1 cellular context compared by ENCODE assay signal in genomic region chr3:50617096-50617791, GRCh38.
A peak's percentile ranks its signal among the peaks of the same experiment; 100 is the strongest.
TF ChIP-seq lines count a peak whose summit lies in the region.

TSS of gene MAPKAPK3 (plus strand) at chr3:50617151. CDS start at chr3:50617566, 415 bp downstream.

TF ChIP-seq in HepG2, 621 proteins besides CTCF, POLR2A, EP300 and RAD21 (continued from another document and continues in another):
- TF ChIP-seq, protein P1, sequence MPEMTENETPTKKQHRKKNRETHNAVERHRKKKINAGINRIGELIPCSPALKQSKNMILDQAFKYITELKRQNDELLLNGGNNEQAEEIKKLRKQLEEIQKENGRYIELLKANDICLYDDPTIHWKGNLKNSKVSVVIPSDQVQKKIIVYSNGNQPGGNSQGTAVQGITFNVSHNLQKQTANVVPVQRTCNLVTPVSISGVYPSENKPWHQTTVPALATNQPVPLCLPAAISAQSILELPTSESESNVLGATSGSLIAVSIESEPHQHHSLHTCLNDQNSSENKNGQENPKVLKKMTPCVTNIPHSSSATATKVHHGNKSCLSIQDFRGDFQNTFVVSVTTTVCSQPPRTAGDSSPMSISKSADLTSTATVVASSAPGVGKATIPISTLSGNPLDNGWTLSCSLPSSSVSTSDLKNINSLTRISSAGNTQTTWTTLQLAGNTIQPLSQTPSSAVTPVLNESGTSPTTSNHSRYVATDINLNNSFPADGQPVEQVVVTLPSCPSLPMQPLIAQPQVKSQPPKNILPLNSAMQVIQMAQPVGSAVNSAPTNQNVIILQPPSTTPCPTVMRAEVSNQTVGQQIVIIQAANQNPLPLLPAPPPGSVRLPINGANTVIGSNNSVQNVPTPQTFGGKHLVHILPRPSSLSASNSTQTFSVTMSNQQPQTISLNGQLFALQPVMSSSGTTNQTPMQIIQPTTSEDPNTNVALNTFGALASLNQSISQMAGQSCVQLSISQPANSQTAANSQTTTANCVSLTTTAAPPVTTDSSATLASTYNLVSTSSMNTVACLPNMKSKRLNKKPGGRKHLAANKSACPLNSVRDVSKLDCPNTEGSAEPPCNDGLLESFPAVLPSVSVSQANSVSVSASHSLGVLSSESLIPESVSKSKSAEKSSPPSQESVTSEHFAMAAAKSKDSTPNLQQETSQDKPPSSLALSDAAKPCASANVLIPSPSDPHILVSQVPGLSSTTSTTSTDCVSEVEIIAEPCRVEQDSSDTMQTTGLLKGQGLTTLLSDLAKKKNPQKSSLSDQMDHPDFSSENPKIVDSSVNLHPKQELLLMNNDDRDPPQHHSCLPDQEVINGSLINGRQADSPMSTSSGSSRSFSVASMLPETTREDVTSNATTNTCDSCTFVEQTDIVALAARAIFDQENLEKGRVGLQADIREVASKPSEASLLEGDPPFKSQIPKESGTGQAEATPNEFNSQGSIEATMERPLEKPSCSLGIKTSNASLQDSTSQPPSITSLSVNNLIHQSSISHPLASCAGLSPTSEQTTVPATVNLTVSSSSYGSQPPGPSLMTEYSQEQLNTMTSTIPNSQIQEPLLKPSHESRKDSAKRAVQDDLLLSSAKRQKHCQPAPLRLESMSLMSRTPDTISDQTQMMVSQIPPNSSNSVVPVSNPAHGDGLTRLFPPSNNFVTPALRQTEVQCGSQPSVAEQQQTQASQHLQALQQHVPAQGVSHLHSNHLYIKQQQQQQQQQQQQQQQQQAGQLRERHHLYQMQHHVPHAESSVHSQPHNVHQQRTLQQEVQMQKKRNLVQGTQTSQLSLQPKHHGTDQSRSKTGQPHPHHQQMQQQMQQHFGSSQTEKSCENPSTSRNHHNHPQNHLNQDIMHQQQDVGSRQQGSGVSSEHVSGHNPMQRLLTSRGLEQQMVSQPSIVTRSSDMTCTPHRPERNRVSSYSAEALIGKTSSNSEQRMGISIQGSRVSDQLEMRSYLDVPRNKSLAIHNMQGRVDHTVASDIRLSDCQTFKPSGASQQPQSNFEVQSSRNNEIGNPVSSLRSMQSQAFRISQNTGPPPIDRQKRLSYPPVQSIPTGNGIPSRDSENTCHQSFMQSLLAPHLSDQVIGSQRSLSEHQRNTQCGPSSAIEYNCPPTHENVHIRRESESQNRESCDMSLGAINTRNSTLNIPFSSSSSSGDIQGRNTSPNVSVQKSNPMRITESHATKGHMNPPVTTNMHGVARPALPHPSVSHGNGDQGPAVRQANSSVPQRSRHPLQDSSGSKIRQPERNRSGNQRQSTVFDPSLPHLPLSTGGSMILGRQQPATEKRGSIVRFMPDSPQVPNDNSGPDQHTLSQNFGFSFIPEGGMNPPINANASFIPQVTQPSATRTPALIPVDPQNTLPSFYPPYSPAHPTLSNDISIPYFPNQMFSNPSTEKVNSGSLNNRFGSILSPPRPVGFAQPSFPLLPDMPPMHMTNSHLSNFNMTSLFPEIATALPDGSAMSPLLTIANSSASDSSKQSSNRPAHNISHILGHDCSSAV (CRISPR knock-in tag; IDR thresholded peaks at IDR 0.05; ENCODE audit: borderline replicate concordance) = no peak
- TF ChIP-seq HOXA3 (CRISPR knock-in tag; IDR thresholded peaks at IDR 0.05) (peak; percentile 23; the same call in 1 of the 2 replicates), THAP7 (CRISPR knock-in tag; IDR thresholded peaks at IDR 0.05) (no peak), MLLT10 (CRISPR knock-in tag; IDR thresholded peaks at IDR 0.05) (no peak), HIC2 (CRISPR knock-in tag; IDR thresholded peaks at IDR 0.05; ENCODE audit: low read depth) (peak; percentile 20; the same call in 1 of the 2 replicates), MEIS1 (CRISPR knock-in tag; IDR thresholded peaks at IDR 0.05; ENCODE audit: borderline replicate concordance) (no peak), ZNF75D (CRISPR knock-in tag; IDR thresholded peaks at IDR 0.05; ENCODE audit: borderline replicate concordance) (no peak), CAMTA2 (CRISPR knock-in tag; IDR thresholded peaks at IDR 0.05; ENCODE audit: borderline replicate concordance) (no peak), SIN3B (IDR thresholded peaks at IDR 0.05; ENCODE audit: low read length) (no peak), CREB1 (IDR thresholded peaks at IDR 0.05) (no peak), CREB1 (CRISPR knock-in tag; IDR thresholded peaks at IDR 0.05) (no peak), KLF11 (CRISPR knock-in tag; IDR thresholded peaks at IDR 0.05) (no peak), PCBP2 (optimal IDR thresholded peaks at IDR 0.05; ENCODE audit: low read depth, low read length, poor library complexity, severe bottlenecking) (no peak), MYC (CRISPR knock-in tag; IDR thresholded peaks at IDR 0.05; ENCODE audit: borderline replicate concordance) (peak; percentile 69; the same call in 1 of the 2 replicates), ZSCAN29 (CRISPR knock-in tag; conservative IDR thresholded peaks at IDR 0.05) (no peak), ZNF124 (CRISPR knock-in tag; IDR thresholded peaks at IDR 0.05) (0 out of 2 replicates have a peak, but pooled peaks have one; percentile 10), CREB3 (CRISPR knock-in tag; IDR thresholded peaks at IDR 0.05) (no peak), FOXJ3 (CRISPR knock-in tag; IDR thresholded peaks at IDR 0.05; ENCODE audit: borderline replicate concordance) (peak; percentile 41; the same call in 1 of the 2 replicates), DNMT3B (CRISPR knock-in tag; conservative IDR thresholded peaks at IDR 0.05) (no peak), ZNF850 (CRISPR knock-in tag; conservative IDR thresholded peaks at IDR 0.05) (no peak), SRY (CRISPR knock-in tag; IDR thresholded peaks at IDR 0.05) (0 out of 2 replicates have a peak, but pooled peaks have one; percentile 34), ZBTB7B (CRISPR knock-in tag; IDR thresholded peaks at IDR 0.05) (peak; percentile 68; the same call in 1 of the 2 replicates), ZNF768 (CRISPR knock-in tag; IDR thresholded peaks at IDR 0.05) (no peak), ZNF563 (CRISPR knock-in tag; IDR thresholded peaks at IDR 0.05) (peak; percentile 71; the same call in 1 of the 2 replicates), RNF2 (conservative IDR thresholded peaks at IDR 0.05; ENCODE audit: low read depth) (no peak; the same call in 1 of the 2 replicates), PTBP1 (IDR thresholded peaks at IDR 0.05; ENCODE audit: low read depth, low read length, poor library complexity, severe bottlenecking) (no peak), DR1 (CRISPR knock-in tag; IDR thresholded peaks at IDR 0.05) (peak; percentile 22; the same call in 1 of the 2 replicates), MYPOP (CRISPR knock-in tag; IDR thresholded peaks at IDR 0.05) (peak; percentile 42; the same call in 1 of the 2 replicates), BCL6 (CRISPR knock-in tag; IDR thresholded peaks at IDR 0.05) (peak; percentile 54), ZBTB42 (CRISPR knock-in tag; IDR thresholded peaks at IDR 0.05) (peak; percentile 26; the same call in 1 of the 2 replicates), ZFP91 (CRISPR knock-in tag; IDR thresholded peaks at IDR 0.05; ENCODE audit: borderline replicate concordance) (peak; percentile 79; the same call in 1 of the 2 replicates), NFYB (CRISPR knock-in tag; IDR thresholded peaks at IDR 0.05) (no peak)
- TF ChIP-seq, protein P2, sequence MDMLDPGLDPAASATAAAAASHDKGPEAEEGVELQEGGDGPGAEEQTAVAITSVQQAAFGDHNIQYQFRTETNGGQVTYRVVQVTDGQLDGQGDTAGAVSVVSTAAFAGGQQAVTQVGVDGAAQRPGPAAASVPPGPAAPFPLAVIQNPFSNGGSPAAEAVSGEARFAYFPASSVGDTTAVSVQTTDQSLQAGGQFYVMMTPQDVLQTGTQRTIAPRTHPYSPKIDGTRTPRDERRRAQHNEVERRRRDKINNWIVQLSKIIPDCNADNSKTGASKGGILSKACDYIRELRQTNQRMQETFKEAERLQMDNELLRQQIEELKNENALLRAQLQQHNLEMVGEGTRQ (IDR thresholded peaks at IDR 0.05; ENCODE audit: low read depth, low read length) = peak; percentile 43; the same call in 1 of the 2 replicates
- TF ChIP-seq, protein P2 (CRISPR knock-in tag; IDR thresholded peaks at IDR 0.05; ENCODE audit: borderline replicate concordance) = peak; percentile 63; the same call in 1 of the 2 replicates
- TF ChIP-seq, protein P3, sequence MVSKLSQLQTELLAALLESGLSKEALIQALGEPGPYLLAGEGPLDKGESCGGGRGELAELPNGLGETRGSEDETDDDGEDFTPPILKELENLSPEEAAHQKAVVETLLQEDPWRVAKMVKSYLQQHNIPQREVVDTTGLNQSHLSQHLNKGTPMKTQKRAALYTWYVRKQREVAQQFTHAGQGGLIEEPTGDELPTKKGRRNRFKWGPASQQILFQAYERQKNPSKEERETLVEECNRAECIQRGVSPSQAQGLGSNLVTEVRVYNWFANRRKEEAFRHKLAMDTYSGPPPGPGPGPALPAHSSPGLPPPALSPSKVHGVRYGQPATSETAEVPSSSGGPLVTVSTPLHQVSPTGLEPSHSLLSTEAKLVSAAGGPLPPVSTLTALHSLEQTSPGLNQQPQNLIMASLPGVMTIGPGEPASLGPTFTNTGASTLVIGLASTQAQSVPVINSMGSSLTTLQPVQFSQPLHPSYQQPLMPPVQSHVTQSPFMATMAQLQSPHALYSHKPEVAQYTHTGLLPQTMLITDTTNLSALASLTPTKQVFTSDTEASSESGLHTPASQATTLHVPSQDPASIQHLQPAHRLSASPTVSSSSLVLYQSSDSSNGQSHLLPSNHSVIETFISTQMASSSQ (IDR thresholded peaks at IDR 0.05; ENCODE audit: low read depth) = no peak
- TF ChIP-seq, protein P3 (CRISPR knock-in tag; IDR thresholded peaks at IDR 0.05; ENCODE audit: borderline replicate concordance) = no peak
- TF ChIP-seq, protein P4, sequence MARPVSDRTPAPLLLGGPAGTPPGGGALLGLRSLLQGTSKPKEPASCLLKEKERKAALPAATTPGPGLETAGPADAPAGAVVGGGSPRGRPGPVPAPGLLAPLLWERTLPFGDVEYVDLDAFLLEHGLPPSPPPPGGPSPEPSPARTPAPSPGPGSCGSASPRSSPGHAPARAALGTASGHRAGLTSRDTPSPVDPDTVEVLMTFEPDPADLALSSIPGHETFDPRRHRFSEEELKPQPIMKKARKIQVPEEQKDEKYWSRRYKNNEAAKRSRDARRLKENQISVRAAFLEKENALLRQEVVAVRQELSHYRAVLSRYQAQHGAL (CRISPR knock-in tag; IDR thresholded peaks at IDR 0.05; ENCODE audit: not compliant biosample characterization) = no peak
